8 cellular contexts compared by ENCODE assay signal in the genomic region with DNA sequence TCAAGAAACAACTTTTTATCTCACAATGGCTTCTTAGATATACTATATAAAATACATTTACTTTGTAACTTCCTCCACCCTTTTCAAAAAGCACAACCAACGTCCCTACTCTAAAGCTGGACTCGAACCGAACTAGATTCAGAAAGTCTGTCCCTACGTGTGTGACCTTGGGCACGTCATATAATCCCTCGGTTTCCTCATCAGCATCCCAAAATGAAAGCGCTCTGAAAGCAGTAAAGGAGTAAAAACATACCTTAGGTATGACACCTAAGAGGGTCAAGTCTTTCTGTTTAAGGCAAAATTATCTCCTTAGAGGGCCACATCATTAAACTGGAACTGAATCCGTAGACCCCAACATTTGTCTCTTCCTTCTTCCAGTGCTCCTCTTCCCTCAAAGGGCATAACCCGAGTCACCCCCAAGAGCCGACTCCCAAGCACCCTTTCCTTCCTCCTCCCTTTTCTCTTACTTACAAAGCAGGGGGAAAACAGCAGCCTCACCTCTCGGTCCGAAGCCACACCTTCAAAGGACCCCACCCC. TPM values are rescaled to one million over a fixed set of nuclear protein-coding genes. Genes with fewer than 3 reads are reported as not detected.
DNase-seq lines count a peak whose midpoint lies in the region; TF ChIP-seq lines count a peak whose summit lies in the region.

No MANE protein-coding gene starts in this region.

- peaks cover 45% of the 10 kb centered on the region for H4K20me1 ChIP-seq in smooth muscle cell (ENCODE audit: low read depth)

- peaks cover 54% of the 10 kb centered on the region for H3K79me2 ChIP-seq in smooth muscle cell (ENCODE audit: low read depth)

- H3K4me3 ChIP-seq in fibroblast of the aortic adventitia (ENCODE audit: low read depth, low read length): peak overlapping the region; percentile 95
- peak overlapping the region; percentile 64 for H3K4me3 ChIP-seq in smooth muscle cell

- peaks cover 18% of the 10 kb centered on the region for H3K4me1 ChIP-seq in smooth muscle cell (ENCODE audit: low read depth)

- no peaks in the 10 kb centered on the region for H3K9me3 ChIP-seq in smooth muscle cell (replicated peaks; ENCODE audit: low read depth)

- H3K27ac ChIP-seq in smooth muscle cell (ENCODE audit: low read depth): peak overlapping the region; percentile 50

- under 1% methylated on average over 12 of the region's 12 CpGs for WGBS in smooth muscle cell (ENCODE audit: low lambda C conversion rate)

- no peaks in the 10 kb centered on the region for H3F3A ChIP-seq in smooth muscle cell (ENCODE audit: low read depth)

- H3K4me2 ChIP-seq in smooth muscle cell: peak overlapping the region; percentile 89

- H3K27me3 ChIP-seq in smooth muscle cell (ENCODE audit: low read depth): no peaks in the 10 kb centered on the region

- no peaks in the 10 kb centered on the region for H3K36me3 ChIP-seq in smooth muscle cell (ENCODE audit: low read depth)

- DNase-seq in DMS53 (lab: John Stamatoyannopoulos, UW) (peak; percentile 55), DMS53 treated with DMSO at 0.1 percent for 48 hours (lab: John Stamatoyannopoulos, UW; ENCODE audit: unreplicated experiment) (no peak), RPMI7951 (ENCODE audit: low read depth) (peak; percentile 9), fibroblast of the aortic adventitia (ENCODE audit: low read depth) (peak; percentile 24), smooth muscle cell (lab: John Stamatoyannopoulos, UW; ENCODE audit: unreplicated experiment) (no peak), AG08396 (ENCODE audit: low spot score) (no peak), G401 (ENCODE audit: low spot score) (no peak)
- DNase-seq in effector CD4-positive, alpha-beta T cell: no peak

- in situ Hi-C loops in G401 (cut with HindIII; ENCODE audit: low sequenced_read_pairs): no loop called here

- peak overlapping the region; percentile 60 for H2AFZ ChIP-seq in smooth muscle cell (ENCODE audit: low read depth)

- peak overlapping the region; percentile 74 for H3K9ac ChIP-seq in smooth muscle cell (ENCODE audit: low read depth)

- no peak for TF ChIP-seq CTCF in fibroblast of the aortic adventitia (IDR thresholded peaks at IDR 0.05; ENCODE audit: insufficient read depth, low read length)
- TF ChIP-seq CTCF in smooth muscle cell (IDR thresholded peaks at IDR 0.05; ENCODE audit: borderline replicate concordance, insufficient read depth, poor library complexity, severe bottlenecking): no peak

RNA-seq across cellular contexts. Expression of a gene that starts 0.7 kb away (rescaled TPM):
- 122 and 146 TPM in 2 replicates for total RNA-seq in RPMI7951 (2014; rRNA removed; shearing (Covaris generic))
- total RNA-seq in fibroblast of the aortic adventitia (ENCODE audit: low replicate concordance) (64.8 and 90.7 TPM in 2 replicates), smooth muscle cell (75.6 and 89.5 TPM in 2 replicates)
- 41.8 and 47.4 TPM in 2 replicates for polyA plus RNA-seq in smooth muscle cell
- total RNA-seq in G401 (2014; rRNA removed; shearing (Covaris generic)): 72.4 and 88.6 TPM in 2 replicates

RNA-seq across cellular contexts. Expression of a gene that starts 1.5 kb away (rescaled TPM):
- 1.9 TPM in 2 replicates for total RNA-seq in RPMI7951 (2014; rRNA removed; shearing (Covaris generic))
- 3.4 and 3.7 TPM in 2 replicates for total RNA-seq in fibroblast of the aortic adventitia (ENCODE audit: low replicate concordance)
- 38.2 and 40.5 TPM in 2 replicates for total RNA-seq in smooth muscle cell
- 38.5 and 54.9 TPM in 2 replicates for polyA plus RNA-seq in smooth muscle cell
- total RNA-seq in G401 (2014; rRNA removed; shearing (Covaris generic)): 0.14 and 0.43 TPM in 2 replicates

Comparison
In these comparisons a context has a peak if more than half of its experiments do, and no peak if none do; other contexts are left out.
1. DNase-seq: peak in DMS53 (single experiment), RPMI7951 (single experiment) and fibroblast of the aortic adventitia (single experiment); none in DMS53 treated with DMSO at 0.1 percent for 48 hours (single experiment), smooth muscle cell (single experiment), effector CD4-positive, alpha-beta T cell (single experiment), AG08396 (single experiment) and G401 (single experiment).